Comparison of ENCODE assay signal across 1 cellular context in the genomic region with DNA sequence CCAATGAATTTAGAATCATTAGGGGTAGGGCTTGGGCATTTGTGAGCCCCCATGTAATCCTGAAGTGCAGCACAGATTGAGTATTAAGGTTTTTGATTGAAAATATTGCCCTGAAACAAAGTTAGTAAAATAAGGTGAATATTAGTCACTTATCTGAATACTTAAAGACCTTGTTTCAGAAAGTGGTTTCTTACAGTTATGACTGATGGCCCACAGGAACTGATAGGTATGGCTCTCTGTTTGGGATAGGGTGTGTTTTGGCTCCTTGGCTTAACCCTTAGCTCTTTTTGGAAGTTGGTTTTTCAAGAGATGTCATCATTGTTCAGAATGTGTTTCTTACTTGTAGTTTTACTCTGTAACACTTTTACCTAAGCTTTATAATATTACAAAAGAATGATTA.
TF ChIP-seq lines count a peak whose summit lies in the region.

No MANE protein-coding gene starts in this region.

TF ChIP-seq in GM12878, 131 proteins besides CTCF, POLR2A, EP300 and RAD21 (continued from another document):
- no peak for TF ChIP-seq E4F1 (IDR thresholded peaks at IDR 0.05; ENCODE audit: borderline replicate concordance, partially characterized antibody)
